In the genomic region with DNA sequence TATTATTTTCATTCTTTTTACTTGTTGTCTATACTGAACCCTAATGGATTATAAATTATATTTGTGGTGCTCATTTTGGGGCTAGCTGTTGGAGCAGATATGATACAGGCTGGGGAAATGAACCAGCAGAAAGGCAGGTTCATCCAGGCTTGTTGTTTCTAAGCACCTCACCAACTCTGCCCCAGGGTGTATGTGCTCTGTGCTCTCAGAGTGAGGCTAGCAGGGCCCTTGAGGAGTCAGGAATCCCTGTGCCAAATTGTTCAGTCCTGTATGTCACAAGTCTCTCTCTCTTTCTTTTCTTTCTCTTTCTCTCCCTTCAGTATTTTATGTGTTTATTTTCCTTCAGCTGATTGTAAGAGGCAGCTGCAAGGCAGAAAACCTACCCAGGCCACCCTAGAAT, we compare ENCODE assay signal across 19 cellular contexts.
"Had no signal": no experiment of that assay in that cellular context is flagged by ENCODE, and none has a peak within 500 bp of the region (broad histone marks: within the 10 kb centered on the region; RNA-seq: fewer than 3 reads in every experiment).

No MANE protein-coding gene starts in this region.

- H3K4me1 Mint-ChIP-seq: IgD-negative memory B cell had no signal

- H3K27ac Mint-ChIP-seq: IgD-negative memory B cell had no signal

- H3K27ac ChIP-seq: KMS-11, RWPE1 had no signal

- H3K27me3 Mint-ChIP-seq: IgD-negative memory B cell had no signal

- ATAC-seq: K562, Panc1, PC-3, SK-N-SH treated with all-trans-retinoic acid at 6 μM for 48 hours had no signal

- H3K36me3 Mint-ChIP-seq: IgD-negative memory B cell had no signal

- H3K4me3 ChIP-seq: K562 had no signal

- H3K4me3 Mint-ChIP-seq: IgD-negative memory B cell had no signal

- DNase-seq: Kasumi-1, MM.1S, NCI-H1092 treated with DMSO at 0.1 percent for 48 hours, NCI-H1436, NCI-H187, NCI-H2029, NCI-H2081 treated with DMSO at 0.1 percent for 48 hours, NCI-H2227 treated with DMSO at 0.1 percent for 48 hours, NCI-H524, NCI-H526 treated with DMSO at 0.1 percent for 48 hours, NCI-H748 treated with DMSO at 0.1 percent for 48 hours, PC-3, SHP77 had no signal
